Comparison of ENCODE assay signal across 13 cellular contexts in genomic region chr9:72843525-72844439, GRCh38.
DNase-seq lines count a peak whose midpoint lies in the region; ATAC-seq and TF ChIP-seq lines count a peak whose summit lies in the region.
"Had no signal": no experiment of that assay in that cellular context is flagged by ENCODE, and none has a peak within 500 bp of the region (broad histone marks: within the 10 kb centered on the region; RNA-seq: fewer than 3 reads in every experiment).

No MANE protein-coding gene starts in this region.

- no peaks in the 10 kb centered on the region for H3K27me3 ChIP-seq in Karpas-422 (ENCODE audit: low read length)
- H3K27me3 ChIP-seq in mesendoderm (ENCODE audit: insufficient read depth, low read length, poor library complexity) = no peaks in the 10 kb centered on the region
- no peaks in the 10 kb centered on the region for H3K27me3 ChIP-seq in esophagus muscularis mucosa

- H3K79me1 ChIP-seq in mesendoderm (ENCODE audit: low read length) = no peaks in the 10 kb centered on the region

- no peak overlapping the region for H2AK5ac ChIP-seq in mesendoderm (ENCODE audit: low read length)

- H4K5ac ChIP-seq in mesendoderm (ENCODE audit: low read length) = no peak overlapping the region

- no CpG with 5 or more reads among the region's 8 CpGs for WGBS in mesendoderm (ENCODE audit: extremely low coverage, insufficient coverage, low lambda C conversion rate)
- 54% methylated on average over 7 of the region's 8 CpGs for WGBS in esophagus muscularis mucosa

- H3K9me2 ChIP-seq in Karpas-422 (replicated peaks; ENCODE audit: insufficient read depth, low read length) = no peaks in the 10 kb centered on the region

- peak overlapping the region; percentile 47 for H2BK120ac ChIP-seq in mesendoderm (ENCODE audit: low read depth, low read length)

- H3K36me3 ChIP-seq in Karpas-422 (ENCODE audit: insufficient read depth, low read length) = no peaks in the 10 kb centered on the region
- no peaks in the 10 kb centered on the region for H3K36me3 ChIP-seq in mesendoderm (ENCODE audit: control insufficient read depth, insufficient read depth, low read length)
- H3K36me3 ChIP-seq in esophagus muscularis mucosa = no peaks in the 10 kb centered on the region

- H4K20me1 ChIP-seq in Karpas-422 (ENCODE audit: insufficient read depth, low read depth, low read length) = no peaks in the 10 kb centered on the region

- H3K4me1 ChIP-seq in Karpas-422 (ENCODE audit: low read length) (no peaks in the 10 kb centered on the region), mesendoderm (ENCODE audit: control insufficient read depth, low read depth, low read length) (no peaks in the 10 kb centered on the region), esophagus muscularis mucosa (peaks cover 0 to 4% (median 2%) of the 10 kb centered on the region in 4 donors)

- H3K4me2 ChIP-seq in Karpas-422 (ENCODE audit: low read depth, low read length, poor library complexity, severe bottlenecking) (no peak overlapping the region), mesendoderm (ENCODE audit: low read length) (no peak overlapping the region)

- H3K27ac ChIP-seq in Karpas-422 (ENCODE audit: low read length) (no peak overlapping the region), mesendoderm (ENCODE audit: low read depth, low read length) (no peak overlapping the region), esophagus muscularis mucosa (replicated peaks in 1 of 4) (no peak overlapping the region)

- TF ChIP-seq POLR2A in esophagus muscularis mucosa (IDR thresholded peaks at IDR 0.05; ENCODE audit: low read depth) = no peak

- no peak overlapping the region for H3K23ac ChIP-seq in mesendoderm (ENCODE audit: low read length)

- no peak overlapping the region for H3K4ac ChIP-seq in mesendoderm (ENCODE audit: low read depth, low read length)

- ATAC-seq in HG02623 (IDR thresholded peaks at IDR 0.05; ENCODE audit: unreplicated experiment) = no peak

- peaks cover 9% of the 10 kb centered on the region for H3K9me3 ChIP-seq in Karpas-422 (ENCODE audit: low read length)
- H3K9me3 ChIP-seq in esophagus muscularis mucosa = peaks cover 0 to 23% (median 18%) of the 10 kb centered on the region in 4 donors

- no peak for TF ChIP-seq EP300 in esophagus muscularis mucosa (IDR thresholded peaks at IDR 0.05)

- H2AFZ ChIP-seq in Karpas-422 (ENCODE audit: low read length) = no peak overlapping the region

- no peak overlapping the region for H3K18ac ChIP-seq in mesendoderm (ENCODE audit: low read length)

- H2BK5ac ChIP-seq in mesendoderm (ENCODE audit: low read length) = no peak overlapping the region

- H3K9ac ChIP-seq in Karpas-422 (ENCODE audit: low read length) = no peak overlapping the region
- no peak overlapping the region for H3K9ac ChIP-seq in mesendoderm (ENCODE audit: low read length)

- H4K8ac ChIP-seq in mesendoderm (ENCODE audit: low read depth, low read length) = no peak overlapping the region

- H3K4me3 ChIP-seq in Karpas-422 (ENCODE audit: low read length) = no peak overlapping the region
- H3K4me3 ChIP-seq in cardiac fibroblast (replicated peaks in 1 of 2; ENCODE audit: low read depth in 2 of 2, low read length in 2 of 2) = no peak overlapping the region
- no peak overlapping the region for H3K4me3 ChIP-seq in mesendoderm (ENCODE audit: low read length)
- no peak overlapping the region for H3K4me3 ChIP-seq in esophagus muscularis mucosa

- DNase-seq in ELR (ENCODE audit: low read depth) = peak; percentile 16
- peak; percentile 47 for DNase-seq in Karpas-422
- peak in 1 of 2 donors; percentile 11 for DNase-seq in cardiac fibroblast (ENCODE audit: low read depth in 2 of 2)
- peak; percentile 85 for DNase-seq in mesendoderm
- DNase-seq in esophagus muscularis mucosa (ENCODE audit: extremely low spot score) = no peak
- DNase-seq in stimulated activated CD4-positive, alpha-beta T cell treated with anti-CD3 and anti-CD28 coated beads, Interleukin-2, amount 100 ng/mL, for 24 hours = no peak
- DNase-seq in NCI-H345 (lab: John Stamatoyannopoulos, UW) = no peak
- DNase-seq: effector memory CD4-positive, alpha-beta T cell; hypothalamus; NCI-H446 treated with DMSO at 0.1 percent for 48 hours; Right ventricle myocardium superior; stimulated activated CD4-positive, alpha-beta T cell treated with anti-CD3 and anti-CD28 coated beads, Interleukin-4, amount 100 ng/mL, for 4 hours had no signal

- intact Hi-C loops in esophagus muscularis mucosa (cut with DNase I) = no loop called here

- TF ChIP-seq CTCF in cardiac fibroblast (IDR thresholded peaks at IDR 0.05; ENCODE audit: low read depth, low read length) = peak; percentile 6
- TF ChIP-seq CTCF in esophagus muscularis mucosa (IDR thresholded peaks at IDR 0.05) = no peak

- no peak overlapping the region for H3K56ac ChIP-seq in mesendoderm (ENCODE audit: low read length)

- H3K79me2 ChIP-seq in Karpas-422 (ENCODE audit: low read length) (no peaks in the 10 kb centered on the region), mesendoderm (ENCODE audit: control insufficient read depth, insufficient read depth, low read length) (no peaks in the 10 kb centered on the region)

- no peak overlapping the region for H2BK15ac ChIP-seq in mesendoderm (replicated peaks; ENCODE audit: low read depth)

Comparison
In these comparisons a context has a peak if more than half of its experiments do, and no peak if none do; other contexts are left out.
1. DNase-seq: peak in ELR (single experiment), Karpas-422 (single experiment) and mesendoderm (single experiment); none in esophagus muscularis mucosa (single experiment), stimulated activated CD4-positive, alpha-beta T cell treated with anti-CD3 and anti-CD28 coated beads, Interleukin-2, amount 100 ng/mL, for 24 hours (0 of 2) and NCI-H345 (single experiment).